ENCODE assay signal across 1 cellular context in genomic region chr17:1597861-1598342, GRCh38.
TF ChIP-seq lines count a peak whose summit lies in the region.

No MANE protein-coding gene starts in this region.

TF ChIP-seq in HepG2, 621 proteins besides CTCF, POLR2A, EP300 and RAD21 (continued from another document and continues in another):
- TF ChIP-seq, protein P1, sequence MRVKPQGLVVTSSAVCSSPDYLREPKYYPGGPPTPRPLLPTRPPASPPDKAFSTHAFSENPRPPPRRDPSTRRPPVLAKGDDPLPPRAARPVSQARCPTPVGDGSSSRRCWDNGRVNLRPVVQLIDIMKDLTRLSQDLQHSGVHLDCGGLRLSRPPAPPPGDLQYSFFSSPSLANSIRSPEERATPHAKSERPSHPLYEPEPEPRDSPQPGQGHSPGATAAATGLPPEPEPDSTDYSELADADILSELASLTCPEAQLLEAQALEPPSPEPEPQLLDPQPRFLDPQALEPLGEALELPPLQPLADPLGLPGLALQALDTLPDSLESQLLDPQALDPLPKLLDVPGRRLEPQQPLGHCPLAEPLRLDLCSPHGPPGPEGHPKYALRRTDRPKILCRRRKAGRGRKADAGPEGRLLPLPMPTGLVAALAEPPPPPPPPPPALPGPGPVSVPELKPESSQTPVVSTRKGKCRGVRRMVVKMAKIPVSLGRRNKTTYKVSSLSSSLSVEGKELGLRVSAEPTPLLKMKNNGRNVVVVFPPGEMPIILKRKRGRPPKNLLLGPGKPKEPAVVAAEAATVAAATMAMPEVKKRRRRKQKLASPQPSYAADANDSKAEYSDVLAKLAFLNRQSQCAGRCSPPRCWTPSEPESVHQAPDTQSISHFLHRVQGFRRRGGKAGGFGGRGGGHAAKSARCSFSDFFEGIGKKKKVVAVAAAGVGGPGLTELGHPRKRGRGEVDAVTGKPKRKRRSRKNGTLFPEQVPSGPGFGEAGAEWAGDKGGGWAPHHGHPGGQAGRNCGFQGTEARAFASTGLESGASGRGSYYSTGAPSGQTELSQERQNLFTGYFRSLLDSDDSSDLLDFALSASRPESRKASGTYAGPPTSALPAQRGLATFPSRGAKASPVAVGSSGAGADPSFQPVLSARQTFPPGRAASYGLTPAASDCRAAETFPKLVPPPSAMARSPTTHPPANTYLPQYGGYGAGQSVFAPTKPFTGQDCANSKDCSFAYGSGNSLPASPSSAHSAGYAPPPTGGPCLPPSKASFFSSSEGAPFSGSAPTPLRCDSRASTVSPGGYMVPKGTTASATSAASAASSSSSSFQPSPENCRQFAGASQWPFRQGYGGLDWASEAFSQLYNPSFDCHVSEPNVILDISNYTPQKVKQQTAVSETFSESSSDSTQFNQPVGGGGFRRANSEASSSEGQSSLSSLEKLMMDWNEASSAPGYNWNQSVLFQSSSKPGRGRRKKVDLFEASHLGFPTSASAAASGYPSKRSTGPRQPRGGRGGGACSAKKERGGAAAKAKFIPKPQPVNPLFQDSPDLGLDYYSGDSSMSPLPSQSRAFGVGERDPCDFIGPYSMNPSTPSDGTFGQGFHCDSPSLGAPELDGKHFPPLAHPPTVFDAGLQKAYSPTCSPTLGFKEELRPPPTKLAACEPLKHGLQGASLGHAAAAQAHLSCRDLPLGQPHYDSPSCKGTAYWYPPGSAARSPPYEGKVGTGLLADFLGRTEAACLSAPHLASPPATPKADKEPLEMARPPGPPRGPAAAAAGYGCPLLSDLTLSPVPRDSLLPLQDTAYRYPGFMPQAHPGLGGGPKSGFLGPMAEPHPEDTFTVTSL (CRISPR knock-in tag; IDR thresholded peaks at IDR 0.05; ENCODE audit: borderline replicate concordance) = peak; percentile 80; the same call in 1 of the 2 replicates
- peak; percentile 57; the same call in 1 of the 2 replicates for TF ChIP-seq CSRNP1 (CRISPR knock-in tag; IDR thresholded peaks at IDR 0.05)
- TF ChIP-seq ZNF331 (CRISPR knock-in tag; IDR thresholded peaks at IDR 0.05) = 0 out of 2 replicates have a peak, but pooled peaks have one; percentile 61
- TF ChIP-seq ZBTB1 (CRISPR knock-in tag; IDR thresholded peaks at IDR 0.05; ENCODE audit: borderline replicate concordance) = no peak
- no peak for TF ChIP-seq HDAC6 (IDR thresholded peaks at IDR 0.05; ENCODE audit: low read depth, low read length)
- TF ChIP-seq ZNF224 (CRISPR knock-in tag; IDR thresholded peaks at IDR 0.05) = no peak
- no peak for TF ChIP-seq ZNF564 (CRISPR knock-in tag; IDR thresholded peaks at IDR 0.05)
- peak; percentile 56 for TF ChIP-seq YY1 (IDR thresholded peaks at IDR 0.05; ENCODE audit: insufficient read depth, insufficient replicate concordance, low read depth, low read length)
- TF ChIP-seq ZNF143 (CRISPR knock-in tag; IDR thresholded peaks at IDR 0.05) = no peak
- 0 out of 2 replicates have a peak, but pooled peaks have one; percentile 32 for TF ChIP-seq KDM4B (CRISPR knock-in tag; IDR thresholded peaks at IDR 0.05)
- TF ChIP-seq, protein P2, sequence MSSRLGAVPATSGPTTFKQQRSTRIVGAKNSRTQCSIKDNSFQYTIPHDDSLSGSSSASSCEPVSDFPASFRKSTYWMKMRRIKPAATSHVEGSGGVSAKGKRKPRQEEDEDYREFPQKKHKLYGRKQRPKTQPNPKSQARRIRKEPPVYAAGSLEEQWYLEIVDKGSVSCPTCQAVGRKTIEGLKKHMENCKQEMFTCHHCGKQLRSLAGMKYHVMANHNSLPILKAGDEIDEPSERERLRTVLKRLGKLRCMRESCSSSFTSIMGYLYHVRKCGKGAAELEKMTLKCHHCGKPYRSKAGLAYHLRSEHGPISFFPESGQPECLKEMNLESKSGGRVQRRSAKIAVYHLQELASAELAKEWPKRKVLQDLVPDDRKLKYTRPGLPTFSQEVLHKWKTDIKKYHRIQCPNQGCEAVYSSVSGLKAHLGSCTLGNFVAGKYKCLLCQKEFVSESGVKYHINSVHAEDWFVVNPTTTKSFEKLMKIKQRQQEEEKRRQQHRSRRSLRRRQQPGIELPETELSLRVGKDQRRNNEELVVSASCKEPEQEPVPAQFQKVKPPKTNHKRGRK (CRISPR knock-in tag; IDR thresholded peaks at IDR 0.05) = no peak
- TF ChIP-seq, protein P3, sequence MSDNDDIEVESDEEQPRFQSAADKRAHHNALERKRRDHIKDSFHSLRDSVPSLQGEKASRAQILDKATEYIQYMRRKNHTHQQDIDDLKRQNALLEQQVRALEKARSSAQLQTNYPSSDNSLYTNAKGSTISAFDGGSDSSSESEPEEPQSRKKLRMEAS (IDR thresholded peaks at IDR 0.05) = peak; percentile 76
- no peak for TF ChIP-seq PHF20 (CRISPR knock-in tag; IDR thresholded peaks at IDR 0.05)
- TF ChIP-seq ZNF615 (CRISPR knock-in tag; IDR thresholded peaks at IDR 0.05; ENCODE audit: borderline replicate concordance) = no peak
- TF ChIP-seq ADNP (CRISPR knock-in tag; IDR thresholded peaks at IDR 0.05) = no peak
- 0 out of 2 replicates have a peak, but pooled peaks have one; percentile 8 for TF ChIP-seq KDM1A (CRISPR knock-in tag; IDR thresholded peaks at IDR 0.05)
- TF ChIP-seq ZNF20 (CRISPR knock-in tag; IDR thresholded peaks at IDR 0.05) = no peak
- TF ChIP-seq GTF2F1 (IDR thresholded peaks at IDR 0.05; ENCODE audit: low read length) = no peak
- TF ChIP-seq PBX2 (CRISPR knock-in tag; IDR thresholded peaks at IDR 0.05) = no peak
- no peak for TF ChIP-seq HMGXB3 (CRISPR knock-in tag; IDR thresholded peaks at IDR 0.05; ENCODE audit: borderline replicate concordance)
- TF ChIP-seq PCBP2 (optimal IDR thresholded peaks at IDR 0.05; ENCODE audit: low read depth, low read length, poor library complexity, severe bottlenecking) = no peak
- peak; percentile 66; the same call in 1 of the 2 replicates for TF ChIP-seq FOXO1 (CRISPR knock-in tag; IDR thresholded peaks at IDR 0.05)
- no peak for TF ChIP-seq HIVEP1 (CRISPR knock-in tag; IDR thresholded peaks at IDR 0.05)
- no peak for TF ChIP-seq TRIM24 (CRISPR knock-in tag; IDR thresholded peaks at IDR 0.05)
- TF ChIP-seq, protein P4, sequence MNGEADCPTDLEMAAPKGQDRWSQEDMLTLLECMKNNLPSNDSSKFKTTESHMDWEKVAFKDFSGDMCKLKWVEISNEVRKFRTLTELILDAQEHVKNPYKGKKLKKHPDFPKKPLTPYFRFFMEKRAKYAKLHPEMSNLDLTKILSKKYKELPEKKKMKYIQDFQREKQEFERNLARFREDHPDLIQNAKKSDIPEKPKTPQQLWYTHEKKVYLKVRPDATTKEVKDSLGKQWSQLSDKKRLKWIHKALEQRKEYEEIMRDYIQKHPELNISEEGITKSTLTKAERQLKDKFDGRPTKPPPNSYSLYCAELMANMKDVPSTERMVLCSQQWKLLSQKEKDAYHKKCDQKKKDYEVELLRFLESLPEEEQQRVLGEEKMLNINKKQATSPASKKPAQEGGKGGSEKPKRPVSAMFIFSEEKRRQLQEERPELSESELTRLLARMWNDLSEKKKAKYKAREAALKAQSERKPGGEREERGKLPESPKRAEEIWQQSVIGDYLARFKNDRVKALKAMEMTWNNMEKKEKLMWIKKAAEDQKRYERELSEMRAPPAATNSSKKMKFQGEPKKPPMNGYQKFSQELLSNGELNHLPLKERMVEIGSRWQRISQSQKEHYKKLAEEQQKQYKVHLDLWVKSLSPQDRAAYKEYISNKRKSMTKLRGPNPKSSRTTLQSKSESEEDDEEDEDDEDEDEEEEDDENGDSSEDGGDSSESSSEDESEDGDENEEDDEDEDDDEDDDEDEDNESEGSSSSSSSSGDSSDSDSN (CRISPR knock-in tag; IDR thresholded peaks at IDR 0.05) = peak; percentile 43
- TF ChIP-seq SMAD1 (CRISPR knock-in tag; IDR thresholded peaks at IDR 0.05; ENCODE audit: borderline replicate concordance, low read depth) = no peak
- TF ChIP-seq ZNF441 (CRISPR knock-in tag; IDR thresholded peaks at IDR 0.05; ENCODE audit: borderline replicate concordance) = no peak
- TF ChIP-seq ZSCAN30 (CRISPR knock-in tag; IDR thresholded peaks at IDR 0.05) = no peak
- TF ChIP-seq ZMYM3 (CRISPR knock-in tag; IDR thresholded peaks at IDR 0.05) = peak; percentile 71; the same call in 1 of the 2 replicates
- no peak for TF ChIP-seq MLLT10 (CRISPR knock-in tag; IDR thresholded peaks at IDR 0.05)
- peak; percentile 57; the same call in 1 of the 2 replicates for TF ChIP-seq ZNF558 (CRISPR knock-in tag; IDR thresholded peaks at IDR 0.05; ENCODE audit: borderline replicate concordance)
- TF ChIP-seq NR2F6 (IDR thresholded peaks at IDR 0.05) = peak; percentile 43
- peak; percentile 69 for TF ChIP-seq NR2F6 (CRISPR knock-in tag; IDR thresholded peaks at IDR 0.05)
- TF ChIP-seq PITX1 (CRISPR knock-in tag; IDR thresholded peaks at IDR 0.05) = peak; percentile 84; the same call in 1 of the 2 replicates
- no peak for TF ChIP-seq IRX3 (CRISPR knock-in tag; IDR thresholded peaks at IDR 0.05; ENCODE audit: borderline replicate concordance, low read depth)
- 0 out of 2 replicates have a peak, but pooled peaks have one; percentile 27 for TF ChIP-seq RBAK (CRISPR knock-in tag; IDR thresholded peaks at IDR 0.05)
- peak in 1 of 2 experiments; percentile 41; a peak in 1 of 4 replicates for TF ChIP-seq HMGXB4 (CRISPR knock-in tag; IDR thresholded peaks at IDR 0.05; ENCODE audit: borderline replicate concordance in 1 of 2, low read depth in 1 of 2)
- TF ChIP-seq, protein P5, sequence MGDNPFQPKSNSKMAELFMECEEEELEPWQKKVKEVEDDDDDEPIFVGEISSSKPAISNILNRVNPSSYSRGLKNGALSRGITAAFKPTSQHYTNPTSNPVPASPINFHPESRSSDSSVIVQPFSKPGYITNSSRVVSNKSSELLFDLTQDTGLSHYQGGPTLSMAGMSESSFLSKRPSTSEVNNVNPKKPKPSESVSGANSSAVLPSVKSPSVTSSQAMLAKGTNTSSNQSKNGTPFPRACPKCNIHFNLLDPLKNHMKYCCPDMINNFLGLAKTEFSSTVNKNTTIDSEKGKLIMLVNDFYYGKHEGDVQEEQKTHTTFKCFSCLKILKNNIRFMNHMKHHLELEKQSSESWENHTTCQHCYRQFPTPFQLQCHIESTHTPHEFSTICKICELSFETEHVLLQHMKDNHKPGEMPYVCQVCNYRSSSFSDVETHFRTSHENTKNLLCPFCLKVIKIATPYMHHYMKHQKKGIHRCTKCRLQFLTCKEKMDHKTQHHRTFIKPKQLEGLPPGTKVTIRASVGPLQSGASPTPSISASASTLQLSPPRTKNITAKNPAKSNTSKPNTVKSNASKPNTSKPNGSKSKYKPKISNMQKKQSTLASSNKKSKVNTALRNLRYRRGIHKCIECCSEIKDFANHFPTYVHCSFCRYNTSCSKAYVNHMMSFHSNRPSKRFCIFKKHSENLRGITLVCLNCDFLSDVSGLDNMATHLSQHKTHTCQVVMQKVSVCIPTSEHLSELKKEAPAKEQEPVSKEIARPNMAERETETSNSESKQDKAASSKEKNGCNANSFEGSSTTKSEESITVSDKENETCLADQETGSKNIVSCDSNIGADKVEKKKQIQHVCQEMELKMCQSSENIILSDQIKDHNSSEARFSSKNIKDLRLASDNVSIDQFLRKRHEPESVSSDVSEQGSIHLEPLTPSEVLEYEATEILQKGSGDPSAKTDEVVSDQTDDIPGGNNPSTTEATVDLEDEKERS (CRISPR knock-in tag; IDR thresholded peaks at IDR 0.05) = no peak; the same call in 1 of the 2 replicates
